In the genomic region with DNA sequence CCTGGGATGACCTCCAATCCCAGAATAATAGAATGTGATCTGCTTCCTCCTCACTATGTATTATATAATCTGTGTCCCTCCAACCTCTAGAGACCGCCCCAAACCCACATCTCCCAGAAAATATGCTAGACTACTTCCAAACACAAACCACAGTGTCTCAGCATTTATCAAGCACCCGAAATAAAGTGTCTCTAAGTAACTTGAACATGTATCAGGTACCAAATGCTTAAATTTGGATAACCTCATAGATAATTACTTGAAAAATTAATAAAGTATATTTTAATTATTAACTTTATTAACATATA, we compare ENCODE assay signal across 1 cellular context.
TF ChIP-seq lines count a peak whose summit lies in the region.

No MANE protein-coding gene starts in this region.

TF ChIP-seq in A549, 52 proteins besides CTCF, POLR2A, EP300 and RAD21 (continued from another document):
- TF ChIP-seq, protein P1, sequence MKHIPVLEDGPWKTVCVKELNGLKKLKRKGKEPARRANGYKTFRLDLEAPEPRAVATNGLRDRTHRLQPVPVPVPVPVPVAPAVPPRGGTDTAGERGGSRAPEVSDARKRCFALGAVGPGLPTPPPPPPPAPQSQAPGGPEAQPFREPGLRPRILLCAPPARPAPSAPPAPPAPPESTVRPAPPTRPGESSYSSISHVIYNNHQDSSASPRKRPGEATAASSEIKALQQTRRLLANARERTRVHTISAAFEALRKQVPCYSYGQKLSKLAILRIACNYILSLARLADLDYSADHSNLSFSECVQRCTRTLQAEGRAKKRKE (CRISPR knock-in tag; IDR thresholded peaks at IDR 0.05; ENCODE audit: low read depth): no peak
- no peak for TF ChIP-seq PHF8 (IDR thresholded peaks at IDR 0.05; ENCODE audit: borderline replicate concordance, low read depth)
- no peak for TF ChIP-seq ZFP36 (IDR thresholded peaks at IDR 0.05; ENCODE audit: borderline replicate concordance, partially characterized antibody)
- no peak for TF ChIP-seq RCOR1 (IDR thresholded peaks at IDR 0.05; ENCODE audit: low read depth, low read length)
- no peak for TF ChIP-seq JUNB (IDR thresholded peaks at IDR 0.05)
- TF ChIP-seq, protein P2, sequence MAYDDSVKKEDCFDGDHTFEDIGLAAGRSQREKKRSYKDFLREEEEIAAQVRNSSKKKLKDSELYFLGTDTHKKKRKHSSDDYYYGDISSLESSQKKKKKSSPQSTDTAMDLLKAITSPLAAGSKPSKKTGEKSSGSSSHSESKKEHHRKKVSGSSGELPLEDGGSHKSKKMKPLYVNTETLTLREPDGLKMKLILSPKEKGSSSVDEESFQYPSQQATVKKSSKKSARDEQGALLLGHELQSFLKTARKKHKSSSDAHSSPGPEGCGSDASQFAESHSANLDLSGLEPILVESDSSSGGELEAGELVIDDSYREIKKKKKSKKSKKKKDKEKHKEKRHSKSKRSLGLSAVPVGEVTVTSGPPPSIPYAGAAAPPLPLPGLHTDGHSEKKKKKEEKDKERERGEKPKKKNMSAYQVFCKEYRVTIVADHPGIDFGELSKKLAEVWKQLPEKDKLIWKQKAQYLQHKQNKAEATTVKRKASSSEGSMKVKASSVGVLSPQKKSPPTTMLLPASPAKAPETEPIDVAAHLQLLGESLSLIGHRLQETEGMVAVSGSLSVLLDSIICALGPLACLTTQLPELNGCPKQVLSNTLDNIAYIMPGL (CRISPR knock-in tag; IDR thresholded peaks at IDR 0.05; ENCODE audit: borderline replicate concordance): no peak
- no peak for TF ChIP-seq KDM1A (IDR thresholded peaks at IDR 0.05; ENCODE audit: low read depth)
- no peak for TF ChIP-seq EHMT2 (IDR thresholded peaks at IDR 0.05; ENCODE audit: low read depth)
- no peak for TF ChIP-seq HDAC2 (IDR thresholded peaks at IDR 0.05)
